10 cellular contexts compared by ENCODE assay signal in genomic region chr10:51327432-51327831, GRCh38.
"Had no signal": no experiment of that assay in that cellular context is flagged by ENCODE, and none has a peak within 500 bp of the region (broad histone marks: within the 10 kb centered on the region; RNA-seq: fewer than 3 reads in every experiment).

No MANE protein-coding gene starts in this region.

- H3K27ac Mint-ChIP-seq: GM23338, HFFc6 had no signal

- H3K9me3 Mint-ChIP-seq: GM23338, HFFc6 had no signal

- H3K4me3 ChIP-seq: GM23338, HAP-1, K562 had no signal

- H3K36me3 ChIP-seq: HAP-1 had no signal

- H3K4me2 ChIP-seq: GM23338 had no signal

- DNase-seq: H7, HFFc6, IMR-90, KG1 had no signal

- H2AFZ ChIP-seq: GM23338 had no signal

- FAIRE-seq: H1, HTR-8/SVneo, K562 had no signal

- H3K9me3 ChIP-seq: HAP-1 had no signal

- H3K4me1 ChIP-seq: HAP-1 had no signal

- ATAC-seq: GM23338, HCT116, K562 had no signal

- H3K4me3 Mint-ChIP-seq: GM23338, HFFc6 had no signal
